ENCODE assay signal across 13 cellular contexts in the genomic region with DNA sequence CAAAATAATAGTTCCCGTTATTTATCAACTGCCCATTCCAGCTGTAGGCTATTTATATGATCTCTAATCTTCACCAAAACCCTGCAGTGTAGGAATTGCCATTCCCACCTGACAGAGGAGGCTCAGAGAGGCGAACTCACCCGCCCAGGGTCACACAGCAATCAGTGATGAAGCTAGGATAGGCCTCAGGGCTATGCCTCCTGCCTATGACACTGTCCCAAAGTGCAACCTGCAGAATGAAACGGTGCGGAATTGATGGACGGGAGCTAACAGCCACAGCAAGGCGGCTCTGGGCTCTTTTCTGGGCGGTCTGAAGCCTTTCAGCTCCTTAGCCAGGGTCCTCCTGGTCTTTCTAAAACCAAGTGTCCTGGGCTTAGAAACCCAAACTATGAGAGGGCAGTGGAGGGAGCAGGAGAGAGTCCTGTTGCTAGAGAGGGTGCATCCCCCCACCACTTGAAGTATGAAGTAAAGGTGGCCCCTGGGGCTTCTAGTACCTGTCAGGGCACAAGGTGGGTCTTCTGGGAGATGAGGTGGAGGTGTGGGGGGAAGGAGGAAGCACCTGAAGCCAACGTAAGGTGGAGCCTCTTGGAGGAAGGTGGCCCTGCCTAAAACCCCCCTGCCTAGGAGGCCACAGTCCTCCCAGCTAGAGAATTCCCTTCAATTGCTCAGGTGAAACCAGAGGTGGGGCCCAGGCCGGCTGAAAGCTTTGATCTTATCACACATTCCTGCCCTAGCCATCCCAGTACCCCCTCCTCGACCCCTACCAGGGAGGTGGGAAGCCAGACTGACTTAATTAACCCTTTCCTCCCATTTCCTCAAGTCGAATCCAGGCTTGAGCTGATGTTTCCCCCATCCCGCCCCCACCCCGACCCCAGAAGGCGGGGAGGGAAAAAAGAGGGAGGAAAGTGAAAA. TPM values are rescaled to one million over a fixed set of nuclear protein-coding genes. Genes with fewer than 3 reads are reported as not detected.
A peak's percentile ranks its signal among the peaks of the same experiment; 100 is the strongest.
DNase-seq lines count a peak whose midpoint lies in the region; ATAC-seq and TF ChIP-seq lines count a peak whose summit lies in the region.
"Had no signal": no experiment of that assay in that cellular context is flagged by ENCODE, and none has a peak within 500 bp of the region (broad histone marks: within the 10 kb centered on the region; RNA-seq: fewer than 3 reads in every experiment).

No MANE protein-coding gene starts in this region.

- in situ Hi-C loops in Panc1 (cut with HindIII; ENCODE audit: low pct_unique_long_range_greater_than_20kb, low sequenced_read_pairs): no loop called here

- peak overlapping the region; percentile 20 for H2BK15ac ChIP-seq in neuronal stem cell (ENCODE audit: low read length)

- CTCF ChIA-PET in Panc1 (lab: Charles Lee): no interaction called here

- H3K9me3 Mint-ChIP-seq in glutamatergic neuron (ENCODE audit: unreplicated experiment): no peaks in the 10 kb centered on the region
- H3K9me3 Mint-ChIP-seq in activated naive CD4-positive, alpha-beta T cell treated with anti-CD3 and anti-CD28 coated beads, Interleukin-2, amount 50 U/mL, for 72 hours: no peaks in the 10 kb centered on the region
- H3K9me3 Mint-ChIP-seq: activated T-helper 17 cell treated with anti-CD3 and anti-CD28 coated beads, Interleukin-2, amount 50 U/mL, for 72 hours; stimulated activated effector memory CD8-positive, alpha-beta T cell treated with anti-CD3 and anti-CD28 coated beads, Interleukin-12 subunit alpha, Interleukin-12 subunit beta, amount 100 ng/mL, for 72 hours had no signal

- TF ChIP-seq POLR2A in upper lobe of left lung (IDR thresholded peaks at IDR 0.05): no peak

- no peaks in the 10 kb centered on the region for H3K36me3 Mint-ChIP-seq in glutamatergic neuron (ENCODE audit: unreplicated experiment)
- H3K36me3 Mint-ChIP-seq in activated naive CD4-positive, alpha-beta T cell treated with anti-CD3 and anti-CD28 coated beads, Interleukin-2, amount 50 U/mL, for 72 hours: no peaks in the 10 kb centered on the region
- H3K36me3 Mint-ChIP-seq: stimulated activated effector memory CD8-positive, alpha-beta T cell treated with anti-CD3 and anti-CD28 coated beads, Interleukin-12 subunit alpha, Interleukin-12 subunit beta, amount 100 ng/mL, for 72 hours had no signal

- peaks cover 6% of the 10 kb centered on the region for H3K79me1 ChIP-seq in neuronal stem cell (ENCODE audit: low read depth, low read length)

- no peak overlapping the region for H4K91ac ChIP-seq in neuronal stem cell (ENCODE audit: low read depth, low read length, poor library complexity)

- H2BK12ac ChIP-seq in neuronal stem cell (ENCODE audit: low read length): no peak overlapping the region

- H3K23ac ChIP-seq in neuronal stem cell (ENCODE audit: low read depth, low read length, poor library complexity): no peak overlapping the region

- no peak overlapping the region for H2BK120ac ChIP-seq in neuronal stem cell (ENCODE audit: low read depth, low read length)

- no peak for TF ChIP-seq EP300 in upper lobe of left lung (IDR thresholded peaks at IDR 0.05)

- H2AFZ ChIP-seq in neuronal stem cell (ENCODE audit: low read length): no peak overlapping the region

- H4K8ac ChIP-seq in neuronal stem cell (ENCODE audit: low read depth, low read length): no peak overlapping the region

- H3K4ac ChIP-seq in neuronal stem cell (ENCODE audit: low read length): no peak overlapping the region

- no peak overlapping the region for H3K14ac ChIP-seq in neuronal stem cell (ENCODE audit: low read length)

- H2AK5ac ChIP-seq in neuronal stem cell (ENCODE audit: low read depth, low read length): peak overlapping the region; percentile 47

- no peak overlapping the region for H3K18ac ChIP-seq in neuronal stem cell (ENCODE audit: low read length)

- no peaks in the 10 kb centered on the region for H3K9me3 ChIP-seq in Panc1 (ENCODE audit: control insufficient read depth, insufficient read depth, low read depth, low read length)
- no peaks in the 10 kb centered on the region for H3K9me3 ChIP-seq in neuronal stem cell (replicated peaks in 1 of 2; ENCODE audit: control insufficient read depth in 2 of 2, insufficient read depth in 1 of 2, low read depth in 1 of 2, low read length in 2 of 2)
- no peaks in the 10 kb centered on the region for H3K9me3 ChIP-seq in upper lobe of left lung

- H3K27me3 ChIP-seq in Panc1 (ENCODE audit: control insufficient read depth, insufficient read depth, low read length) (no peaks in the 10 kb centered on the region), neuronal stem cell (ENCODE audit: control insufficient read depth in 3 of 3, insufficient read depth in 3 of 3, low read depth in 1 of 3, low read length in 3 of 3) (no peaks in the 10 kb centered on the region), upper lobe of left lung (no peaks in the 10 kb centered on the region)

- H3K27ac Mint-ChIP-seq in glutamatergic neuron (ENCODE audit: unreplicated experiment): peak overlapping the region; percentile 62
- H3K27ac Mint-ChIP-seq in activated naive CD4-positive, alpha-beta T cell treated with anti-CD3 and anti-CD28 coated beads, Interleukin-2, amount 50 U/mL, for 72 hours: no peak overlapping the region
- H3K27ac Mint-ChIP-seq: activated T-helper 17 cell treated with anti-CD3 and anti-CD28 coated beads, Interleukin-2, amount 50 U/mL, for 72 hours; stimulated activated effector memory CD8-positive, alpha-beta T cell treated with anti-CD3 and anti-CD28 coated beads, Interleukin-12 subunit alpha, Interleukin-12 subunit beta, amount 100 ng/mL, for 72 hours had no signal

- no peak overlapping the region for H3K9ac ChIP-seq in neuronal stem cell (ENCODE audit: low read depth, low read length, poor library complexity)

- H3K27ac ChIP-seq in Panc1 (ENCODE audit: low read length): peak overlapping the region; percentile 86
- no peak overlapping the region for H3K27ac ChIP-seq in neuronal stem cell (replicated peaks; ENCODE audit: low read length)
- peak overlapping the region in 3 of 4 donors; percentile 56 to 81 (median 69) for H3K27ac ChIP-seq in upper lobe of left lung

- no peak for TF ChIP-seq CTCF in Panc1 (IDR thresholded peaks at IDR 0.05)
- TF ChIP-seq CTCF in glutamatergic neuron (IDR thresholded peaks at IDR 0.05; ENCODE audit: partially characterized antibody, unreplicated experiment): no peak
- TF ChIP-seq CTCF in upper lobe of left lung (IDR thresholded peaks at IDR 0.05): no peak

- peaks cover 78% of the 10 kb centered on the region for H3K4me1 ChIP-seq in Panc1 (ENCODE audit: control insufficient read depth, insufficient read depth, low read length)
- peaks cover 5 to 22% of the 10 kb centered on the region in 2 donors for H3K4me1 ChIP-seq in neuronal stem cell (ENCODE audit: control insufficient read depth in 2 of 2, insufficient read depth in 1 of 2, low read depth in 1 of 2, low read length in 2 of 2)
- peaks cover 35 to 51% (median 43%) of the 10 kb centered on the region in 4 donors for H3K4me1 ChIP-seq in upper lobe of left lung

- POLR2A ChIA-PET in Panc1 (lab: Charles Lee): no interaction called here

- no TSS peak for BruUV-seq in Panc1 (replicated peaks; lab: Mats Ljungman, UMichigan)

- H3K4me2 ChIP-seq in neuronal stem cell (ENCODE audit: insufficient read depth, low read length, poor library complexity, severe bottlenecking): no peak overlapping the region

- H3K36me3 ChIP-seq in Panc1 (ENCODE audit: control insufficient read depth, insufficient read depth, low read length): no peaks in the 10 kb centered on the region
- peaks cover 0 to 1% of the 10 kb centered on the region in 2 donors for H3K36me3 ChIP-seq in neuronal stem cell (replicated peaks in 1 of 2; ENCODE audit: control insufficient read depth in 2 of 2, insufficient read depth in 2 of 2, low read length in 2 of 2)
- H3K36me3 ChIP-seq in upper lobe of left lung: no peaks in the 10 kb centered on the region

- WGBS in neuronal stem cell (ENCODE audit: extremely low coverage in 2 of 2, insufficient read length in 2 of 2, insufficient replicate concordance in 1 of 2), 2 donors: no CpG with 5 or more reads among the region's 15 CpGs
- WGBS in upper lobe of left lung, 2 donors: 69 to 71% methylated on average over 11 to 12 of the region's 15 CpGs

- peaks cover 11% of the 10 kb centered on the region for H3K4me1 Mint-ChIP-seq in glutamatergic neuron (ENCODE audit: low read depth, unreplicated experiment)
- H3K4me1 Mint-ChIP-seq: activated T-helper 17 cell treated with anti-CD3 and anti-CD28 coated beads, Interleukin-2, amount 50 U/mL, for 72 hours; stimulated activated effector memory CD8-positive, alpha-beta T cell treated with anti-CD3 and anti-CD28 coated beads, Interleukin-12 subunit alpha, Interleukin-12 subunit beta, amount 100 ng/mL, for 72 hours had no signal

- intact Hi-C loops in Panc1 (cut with micrococcal nuclease; ENCODE audit: unreplicated experiment): no loop called here

- DNase-seq in Panc1 (ENCODE audit: low read depth, low spot score) (no peak), glutamatergic neuron (no peak), neuronal stem cell (ENCODE audit: low spot score) (no peak), upper lobe of left lung (no peak), hippocampal formation (lab: John Stamatoyannopoulos, UW) (no peak), T-helper 1 cell (no peak)
- DNase-seq in activated naive CD4-positive, alpha-beta T cell treated with anti-CD3 and anti-CD28 coated beads, Interleukin-2, amount 50 U/mL, for 72 hours (ENCODE audit: low spot score in 2 of 2): no peak
- DNase-seq: activated CD4-positive, alpha-beta T cell treated with anti-CD3 and anti-CD28 coated beads for 48 hours; SW 1271 had no signal

- no peaks in the 10 kb centered on the region for H3K27me3 Mint-ChIP-seq in glutamatergic neuron (ENCODE audit: unreplicated experiment)
- H3K27me3 Mint-ChIP-seq: activated T-helper 17 cell treated with anti-CD3 and anti-CD28 coated beads, Interleukin-2, amount 50 U/mL, for 72 hours had no signal

- no peak overlapping the region for H3K4me3 Mint-ChIP-seq in glutamatergic neuron (ENCODE audit: unreplicated experiment)
- H3K4me3 Mint-ChIP-seq: activated T-helper 17 cell treated with anti-CD3 and anti-CD28 coated beads, Interleukin-2, amount 50 U/mL, for 72 hours; stimulated activated effector memory CD8-positive, alpha-beta T cell treated with anti-CD3 and anti-CD28 coated beads, Interleukin-12 subunit alpha, Interleukin-12 subunit beta, amount 100 ng/mL, for 72 hours had no signal

- no peak overlapping the region for H2BK5ac ChIP-seq in neuronal stem cell (ENCODE audit: low read length)

- H3K4me3 ChIP-seq in Panc1 (ENCODE audit: low read depth in 2 of 2, low read length in 2 of 2): no peak overlapping the region
- no peak overlapping the region for H3K4me3 ChIP-seq in neuronal stem cell (ENCODE audit: low read length in 2 of 2)
- no peak overlapping the region for H3K4me3 ChIP-seq in upper lobe of left lung

- ATAC-seq in Panc1 (peak; percentile 10; the same call in 1 of the 2 replicates), upper lobe of left lung (ENCODE audit: low FRiP score in 2 of 2) (no peak)
- ATAC-seq in activated naive CD4-positive, alpha-beta T cell treated with anti-CD3 and anti-CD28 coated beads, Interleukin-2, amount 50 U/mL, for 72 hours: no peak
- ATAC-seq: activated T-helper 17 cell treated with anti-CD3 and anti-CD28 coated beads, Interleukin-2, amount 50 U/mL, for 72 hours; stimulated activated effector memory CD8-positive, alpha-beta T cell treated with anti-CD3 and anti-CD28 coated beads, Interleukin-12 subunit alpha, Interleukin-12 subunit beta, amount 100 ng/mL, for 72 hours had no signal

RNA-seq across cellular contexts. Expression of gene HSPG2, which starts 14.8 kb away (rescaled TPM):
- total RNA-seq in Panc1 (2021; ENCODE audit: unreplicated experiment): 171 TPM
- polyA plus RNA-seq in Panc1 (2012; ENCODE audit: insufficient read length): 324 TPM
- 3.3 TPM for total RNA-seq in glutamatergic neuron (ENCODE audit: unreplicated experiment)
- 11.0 TPM for polyA plus RNA-seq in neuronal stem cell (2013, experiment 1 of 2)
- polyA plus RNA-seq in neuronal stem cell (2013, experiment 2 of 2): 10.9 TPM
- total RNA-seq in upper lobe of left lung: 100 to 1,000 TPM; 104 to 433 (median 227) TPM
- total RNA-seq in activated naive CD4-positive, alpha-beta T cell treated with anti-CD3 and anti-CD28 coated beads, Interleukin-2, amount 50 U/mL, for 72 hours: 10 to 100 TPM in 1 of 2 donors, 1 to 10 TPM in 1; 9.2 to 37.3 TPM

RNA-seq across cellular contexts. Expression of gene CELA3B, which starts 54.5 kb away (rescaled TPM):
- total RNA-seq in Panc1 (2021; ENCODE audit: unreplicated experiment): 3.4 TPM
- polyA plus RNA-seq in Panc1 (2012; ENCODE audit: insufficient read length): not detected
- not detected for total RNA-seq in glutamatergic neuron (ENCODE audit: unreplicated experiment)
- polyA plus RNA-seq in neuronal stem cell (2013, experiment 1 of 2): not detected
- not detected for polyA plus RNA-seq in neuronal stem cell (2013, experiment 2 of 2)
- total RNA-seq in upper lobe of left lung: 1 to 10 TPM in 2 of 6 donors, not detected in 4; 5.3 to 9.7 TPM
- not detected for total RNA-seq in activated naive CD4-positive, alpha-beta T cell treated with anti-CD3 and anti-CD28 coated beads, Interleukin-2, amount 50 U/mL, for 72 hours
- total RNA-seq: activated T-helper 17 cell treated with anti-CD3 and anti-CD28 coated beads, Interleukin-2, amount 50 U/mL, for 72 hours; bronchial epithelial cell; M059J had no signal
